ENCODE assay signal across 25 cellular contexts in the genomic region with DNA sequence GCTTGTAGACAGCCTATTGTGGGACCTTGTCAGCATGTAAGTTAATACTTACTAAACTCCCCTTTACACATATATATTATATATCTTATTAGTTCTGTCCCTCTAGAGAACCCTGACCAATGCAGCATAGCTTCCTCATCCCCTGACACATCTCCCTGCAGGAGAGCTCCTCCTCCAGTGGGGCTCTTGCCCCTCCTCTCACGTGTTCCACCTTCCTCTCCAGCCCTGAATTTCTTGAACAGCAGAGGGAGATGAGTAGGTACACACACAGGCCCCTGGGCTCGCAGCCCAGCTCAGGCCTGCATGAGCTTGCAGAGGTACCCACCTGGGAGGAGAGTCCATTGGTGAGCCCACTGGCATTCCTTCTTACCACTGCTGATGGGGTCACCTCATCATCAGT. TPM values are rescaled to one million over a fixed set of nuclear protein-coding genes. Genes with fewer than 3 reads are reported as not detected.
DNase-seq lines count a peak whose midpoint lies in the region; ATAC-seq and TF ChIP-seq lines count a peak whose summit lies in the region.
"Had no signal": no experiment of that assay in that cellular context is flagged by ENCODE, and none has a peak within 500 bp of the region (broad histone marks: within the 10 kb centered on the region; RNA-seq: fewer than 3 reads in every experiment).

No MANE protein-coding gene starts in this region.

- peak; percentile 47; the same call in 2 of the 3 replicates for ATAC-seq in GM23338
- peak; percentile 62; the same call in 1 of the 3 replicates for ATAC-seq in RWPE2 (ENCODE audit: low read depth)
- no peak for ATAC-seq in HG02678 (IDR thresholded peaks at IDR 0.05; ENCODE audit: unreplicated experiment)
- no peak for ATAC-seq in GM21528 (IDR thresholded peaks at IDR 0.05; ENCODE audit: low FRiP score, unreplicated experiment)
- ATAC-seq: GM12878 had no signal

- H3K4me1 ChIP-seq in GM23338 (ENCODE audit: insufficient read depth) (no peaks in the 10 kb centered on the region), RWPE2 (ENCODE audit: insufficient read depth, poor library complexity, severe bottlenecking) (no peaks in the 10 kb centered on the region)
- H3K4me1 ChIP-seq: lower lobe of right lung, right atrium auricular region had no signal

- in situ Hi-C loops in Caki2 (cut with HindIII; ENCODE audit: low pct_unique_long_range_greater_than_20kb, low sequenced_read_pairs), result no loop called here

- no peaks in the 10 kb centered on the region for H4K20me1 ChIP-seq in GM23338 (replicated peaks; ENCODE audit: insufficient read depth)

- H3K4me1 Mint-ChIP-seq in GM23338, result no peaks in the 10 kb centered on the region

- no peak overlapping the region for H2AFZ ChIP-seq in GM23338
- H2AFZ ChIP-seq: hepatocyte had no signal

- H3K27ac ChIP-seq in GM23338 (ENCODE audit: low read depth), result no peak overlapping the region
- H3K27ac ChIP-seq in RWPE2 (ENCODE audit: poor library complexity, severe bottlenecking), result no peak overlapping the region
- H3K27ac ChIP-seq: hepatocyte, lower lobe of right lung, right atrium auricular region had no signal

- DNase-seq in Caki2 (ENCODE audit: low read depth) (peak; percentile 8), GM23338 (ENCODE audit: low spot score) (no peak), RWPE2 (ENCODE audit: low spot score) (no peak), kidney tubule cell (ENCODE audit: low spot score) (peak; percentile 6), GM10248 (ENCODE audit: extremely low spot score) (no peak)
- DNase-seq: activated CD4-positive, alpha-beta memory T cell treated with anti-CD3 and anti-CD28 coated beads for 36 hours; activated CD4-positive, CD25-positive, alpha-beta regulatory T cell; activated gamma-delta T cell; activated T-cell treated with anti-CD3 and anti-CD28 coated beads for 4 hours; Calu3; GOT3; lower lobe of right lung; NCI-H1417 treated with DMSO at 0.1 percent for 48 hours; NCI-H2107; NCI-H526; SHP77; stimulated activated CD4-positive, alpha-beta T cell treated with anti-CD3 and anti-CD28 coated beads, Interleukin-12 subunit alpha, Interleukin-12 subunit beta, amount 100 ng/mL, for 4 hours had no signal

- no peak overlapping the region for H3K4me2 ChIP-seq in GM23338
- H3K4me2 ChIP-seq: hepatocyte had no signal

- H3K27ac Mint-ChIP-seq in GM23338, result no peak overlapping the region
- H3K27ac Mint-ChIP-seq: activated CD4-positive, alpha-beta memory T cell treated with anti-CD3 and anti-CD28 coated beads for 36 hours; T-helper 1 cell treated with Interleukin-12 subunit alpha and Interleukin-12 subunit beta and Interleukin-4 antibody, amounts not matched to agents 30 μg/mL and 1 μg/mL, for 36 hours had no signal

- POLR2A ChIA-PET in GM10248 (lab: Yijun Ruan, JAX), result no interaction called here

- TF ChIP-seq CTCF in GM23338 (conservative IDR thresholded peaks at IDR 0.05; ENCODE audit: low read depth in 2 of 2) (no peak), RWPE2 (IDR thresholded peaks at IDR 0.05; ENCODE audit: poor library complexity, severe bottlenecking) (no peak), GM10248 (IDR thresholded peaks at IDR 0.05; ENCODE audit: control extremely low read depth, extremely low read depth, low read depth, missing control alignments) (no peak)

- no peaks in the 10 kb centered on the region for H3K27me3 ChIP-seq in GM23338 (ENCODE audit: insufficient read depth)
- H3K27me3 ChIP-seq in RWPE2 (ENCODE audit: insufficient read depth, poor library complexity, severe bottlenecking), result no peaks in the 10 kb centered on the region
- H3K27me3 ChIP-seq: hepatocyte, right atrium auricular region had no signal

- peaks cover 60% of the 10 kb centered on the region for H3K36me3 Mint-ChIP-seq in GM23338 (ENCODE audit: low read depth)
- H3K36me3 Mint-ChIP-seq: activated CD4-positive, alpha-beta memory T cell treated with anti-CD3 and anti-CD28 coated beads for 36 hours had no signal

- H3K9me3 Mint-ChIP-seq in GM23338, result peaks cover 4% of the 10 kb centered on the region; the same call in 1 of the 3 replicates
- H3K9me3 Mint-ChIP-seq: activated CD4-positive, alpha-beta memory T cell treated with anti-CD3 and anti-CD28 coated beads for 36 hours; T-helper 1 cell treated with Interleukin-12 subunit alpha and Interleukin-12 subunit beta and Interleukin-4 antibody, amounts not matched to agents 30 μg/mL and 1 μg/mL, for 36 hours had no signal

- H3K4me3 ChIP-seq in GM23338 (no peak overlapping the region), RWPE2 (ENCODE audit: severe bottlenecking) (no peak overlapping the region)
- H3K4me3 ChIP-seq: GM12878, hepatocyte, lower lobe of right lung, right atrium auricular region had no signal

- H3K27me3 Mint-ChIP-seq in GM23338 (ENCODE audit: insufficient read depth, low read depth, poor library complexity), result peaks cover 6% of the 10 kb centered on the region
- H3K27me3 Mint-ChIP-seq: activated CD4-positive, alpha-beta memory T cell treated with anti-CD3 and anti-CD28 coated beads for 36 hours had no signal

- no peaks in the 10 kb centered on the region for H3K79me2 ChIP-seq in GM23338 (replicated peaks; ENCODE audit: insufficient read depth)
- H3K79me2 ChIP-seq: hepatocyte had no signal

- no peaks in the 10 kb centered on the region for H3K9me2 ChIP-seq in GM23338 (ENCODE audit: insufficient read depth)

- H3K4me3 Mint-ChIP-seq in GM23338, result no peak overlapping the region; the same call in 2 of the 3 replicates
- H3K4me3 Mint-ChIP-seq: activated CD4-positive, alpha-beta memory T cell treated with anti-CD3 and anti-CD28 coated beads for 36 hours; T-helper 1 cell treated with Interleukin-12 subunit alpha and Interleukin-12 subunit beta and Interleukin-4 antibody, amounts not matched to agents 30 μg/mL and 1 μg/mL, for 36 hours had no signal

- CTCF ChIA-PET in GM10248 (lab: Yijun Ruan, JAX), result interaction anchor here (0.6 to 1.9 kb wide), 2 partner anchors 12 to 34 kb away, joined by 3 to 5 read pairs; no protein-coding TSS in a partner anchor

- H3F3A ChIP-seq in GM23338 (replicated peaks; ENCODE audit: low read depth), result no peaks in the 10 kb centered on the region

- no peaks in the 10 kb centered on the region for H3K9me3 ChIP-seq in RWPE2 (ENCODE audit: severe bottlenecking)
- H3K9me3 ChIP-seq: lower lobe of right lung, right atrium auricular region had no signal

- H3K36me3 ChIP-seq in GM23338 (ENCODE audit: insufficient read depth) (no peaks in the 10 kb centered on the region), RWPE2 (ENCODE audit: low read depth) (no peaks in the 10 kb centered on the region)
- H3K36me3 ChIP-seq: lower lobe of right lung had no signal

TF ChIP-seq in GM23338, 12 proteins besides CTCF, POLR2A, EP300 and RAD21 (continues in another document):
- TF ChIP-seq EZH2 (IDR thresholded peaks at IDR 0.05; ENCODE audit: low read depth, unreplicated experiment) (no peak), ETS1 (IDR thresholded peaks at IDR 0.05) (no peak), EZH2phosphoT487 (IDR thresholded peaks at IDR 0.05; ENCODE audit: unreplicated experiment) (no peak), ZNF114 (CRISPR knock-in tag; IDR thresholded peaks at IDR 0.05) (no peak), JUNB (IDR thresholded peaks at IDR 0.05; ENCODE audit: unreplicated experiment) (no peak), STAT1 (IDR thresholded peaks at IDR 0.05; ENCODE audit: unreplicated experiment) (no peak), POLR2AphosphoS5 (IDR thresholded peaks at IDR 0.05; ENCODE audit: low read depth) (no peak), CREB1 (CRISPR knock-in tag; IDR thresholded peaks at IDR 0.05; ENCODE audit: low read depth) (no peak), ZNF331 (CRISPR knock-in tag; IDR thresholded peaks at IDR 0.05; ENCODE audit: low read depth) (no peak), NANOG (IDR thresholded peaks at IDR 0.05; ENCODE audit: borderline replicate concordance) (no peak)
- TF ChIP-seq, protein P1, sequence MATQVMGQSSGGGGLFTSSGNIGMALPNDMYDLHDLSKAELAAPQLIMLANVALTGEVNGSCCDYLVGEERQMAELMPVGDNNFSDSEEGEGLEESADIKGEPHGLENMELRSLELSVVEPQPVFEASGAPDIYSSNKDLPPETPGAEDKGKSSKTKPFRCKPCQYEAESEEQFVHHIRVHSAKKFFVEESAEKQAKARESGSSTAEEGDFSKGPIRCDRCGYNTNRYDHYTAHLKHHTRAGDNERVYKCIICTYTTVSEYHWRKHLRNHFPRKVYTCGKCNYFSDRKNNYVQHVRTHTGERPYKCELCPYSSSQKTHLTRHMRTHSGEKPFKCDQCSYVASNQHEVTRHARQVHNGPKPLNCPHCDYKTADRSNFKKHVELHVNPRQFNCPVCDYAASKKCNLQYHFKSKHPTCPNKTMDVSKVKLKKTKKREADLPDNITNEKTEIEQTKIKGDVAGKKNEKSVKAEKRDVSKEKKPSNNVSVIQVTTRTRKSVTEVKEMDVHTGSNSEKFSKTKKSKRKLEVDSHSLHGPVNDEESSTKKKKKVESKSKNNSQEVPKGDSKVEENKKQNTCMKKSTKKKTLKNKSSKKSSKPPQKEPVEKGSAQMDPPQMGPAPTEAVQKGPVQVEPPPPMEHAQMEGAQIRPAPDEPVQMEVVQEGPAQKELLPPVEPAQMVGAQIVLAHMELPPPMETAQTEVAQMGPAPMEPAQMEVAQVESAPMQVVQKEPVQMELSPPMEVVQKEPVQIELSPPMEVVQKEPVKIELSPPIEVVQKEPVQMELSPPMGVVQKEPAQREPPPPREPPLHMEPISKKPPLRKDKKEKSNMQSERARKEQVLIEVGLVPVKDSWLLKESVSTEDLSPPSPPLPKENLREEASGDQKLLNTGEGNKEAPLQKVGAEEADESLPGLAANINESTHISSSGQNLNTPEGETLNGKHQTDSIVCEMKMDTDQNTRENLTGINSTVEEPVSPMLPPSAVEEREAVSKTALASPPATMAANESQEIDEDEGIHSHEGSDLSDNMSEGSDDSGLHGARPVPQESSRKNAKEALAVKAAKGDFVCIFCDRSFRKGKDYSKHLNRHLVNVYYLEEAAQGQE (IDR thresholded peaks at IDR 0.05; ENCODE audit: unreplicated experiment), result no peak

RNA-seq across cellular contexts. Expression of gene GOLT1A, which starts 27.3 kb away (rescaled TPM):
- total RNA-seq in Caki2 (2014; rRNA removed; shearing (Covaris generic); ENCODE audit: low replicate concordance), result 8.5 TPM in 1 of 2 replicates, not detected in the other
- 3.0 and 7.0 TPM in 2 replicates for total RNA-seq in GM23338 (2014; rRNA removed; shearing (Covaris generic))
- polyA plus RNA-seq in GM23338 (2016; fragmentation: Nextera tagmentation; extraction: Ambion mirVana), result 7.2 and 10.7 TPM in 2 replicates
- total RNA-seq: endothelial cell of umbilical vein, fibroblast of villous mesenchyme, GM12878, right atrium auricular region had no signal
- polyA plus RNA-seq: endothelial cell of umbilical vein had no signal

RNA-seq across cellular contexts. Expression of gene KISS1, which starts 44.8 kb away (rescaled TPM):
- total RNA-seq in Caki2 (2014; rRNA removed; shearing (Covaris generic); ENCODE audit: low replicate concordance), result not detected in 2 replicates
- total RNA-seq in GM23338 (2014; rRNA removed; shearing (Covaris generic)), result 0.70 TPM in 1 of 2 replicates, not detected in the other
- polyA plus RNA-seq in GM23338 (2016; fragmentation: Nextera tagmentation; extraction: Ambion mirVana), result not detected in 2 replicates
- total RNA-seq: activated CD4-positive, alpha-beta memory T cell treated with anti-CD3 and anti-CD28 coated beads for 36 hours; Calu3; GM12878; lower lobe of right lung; right atrium auricular region had no signal
- polyA plus RNA-seq: GM12878 had no signal

Comparison
In these comparisons a context has a peak if more than half of its experiments do, and no peak if none do; other contexts are left out.
1. DNase-seq: peak in Caki2 (single experiment) and kidney tubule cell (single experiment); none in GM23338 (single experiment), RWPE2 (single experiment) and GM10248 (single experiment).
2. ATAC-seq: peak in GM23338 (single experiment) and RWPE2 (single experiment); none in HG02678 (single experiment) and GM21528 (single experiment).